In the genomic region with DNA sequence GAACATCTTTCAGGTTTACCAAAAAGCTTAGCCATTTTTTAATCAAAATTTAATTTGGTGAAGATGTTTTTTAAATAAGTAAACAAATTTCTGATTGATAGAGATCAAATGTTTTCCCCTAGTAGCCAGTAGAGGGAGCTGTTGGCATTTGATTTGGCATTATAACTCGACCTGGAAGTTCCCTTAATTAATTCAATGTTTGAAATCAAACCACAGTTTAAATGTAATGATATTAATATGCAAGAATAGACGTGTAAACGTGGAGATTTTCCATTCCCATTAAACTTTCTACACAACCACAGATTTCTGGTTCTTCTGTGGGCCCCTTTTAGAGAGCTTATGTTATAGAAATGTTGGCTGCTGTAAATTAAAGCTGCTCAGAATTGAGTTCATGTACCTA, we compare ENCODE assay signal across 9 cellular contexts.
DNase-seq lines count a peak whose midpoint lies in the region; FAIRE-seq and TF ChIP-seq lines count a peak whose summit lies in the region.
"Had no signal": no experiment of that assay in that cellular context is flagged by ENCODE, and none has a peak within 500 bp of the region (broad histone marks: within the 10 kb centered on the region; RNA-seq: fewer than 3 reads in every experiment).

No MANE protein-coding gene starts in this region.

- DNase-seq in ACHN (peak; percentile 44), GM12891 (ENCODE audit: insufficient read length, low spot score) (peak; percentile 4), NCI-H2227 (lab: John Stamatoyannopoulos, UW; ENCODE audit: unreplicated experiment) (peak; percentile 34), keratinocyte (ENCODE audit: low read depth, low spot score) (no peak), urothelium cell line (ENCODE audit: low spot score) (peak; percentile 13)
- DNase-seq in activated T-helper 1 cell treated with anti-CD3 and anti-CD28 coated beads, Interleukin-12 subunit alpha, Interleukin-12 subunit beta, Interleukin-2, Interleukin-4 antibody, amounts not matched to agents 30 ng/mL and 10 ng/mL and 1 ng/mL, durations not matched to agents 14 hours and 24 hours and 36 hours (ENCODE audit: low spot score) = no peak
- no peak for DNase-seq in activated CD4-positive, CD25-positive, alpha-beta regulatory T cell treated with anti-CD3 and anti-CD28 coated beads, Interleukin-2, amount 50 U/mL, for 72 hours

- H3K4me3 Mint-ChIP-seq in brain = peak overlapping the region in 3 of 5 experiments; percentile 28 to 59 (median 56)
- no peak overlapping the region for H3K4me3 Mint-ChIP-seq in activated T-helper 1 cell treated with anti-CD3 and anti-CD28 coated beads, Interleukin-12 subunit alpha, Interleukin-12 subunit beta, Interleukin-2, Interleukin-4 antibody, amounts not matched to agents 30 ng/mL and 10 ng/mL and 1 ng/mL, durations not matched to agents 14 hours and 24 hours and 36 hours
- H3K4me3 Mint-ChIP-seq: stimulated activated naive CD8-positive, alpha-beta T cell treated with anti-CD3 and anti-CD28 coated beads, Interleukin-15, Interleukin-2, amounts not matched to agents 100 ng/mL and 50 ng/mL, for 24 hours had no signal

- no peaks in the 10 kb centered on the region for H3K9me1 ChIP-seq in keratinocyte (ENCODE audit: control insufficient read depth, extremely low read depth, insufficient read depth, low read length)

- H3K36me3 ChIP-seq in keratinocyte (ENCODE audit: control insufficient read depth in 2 of 2, extremely low read depth in 1 of 2, insufficient read depth in 2 of 2, low read length in 2 of 2) = no peaks in the 10 kb centered on the region

- peaks cover 7% of the 10 kb centered on the region for H3K4me1 ChIP-seq in keratinocyte (ENCODE audit: control insufficient read depth, extremely low read depth, insufficient read depth, low read length)

- in situ Hi-C loops in ACHN (cut with HindIII; ENCODE audit: low pct_ligation_motif_present, low pct_unique_long_range_greater_than_20kb, low sequenced_read_pairs) = no loop called here

- H3K27ac Mint-ChIP-seq in brain = peak overlapping the region in 4 of 5 experiments; percentile 20 to 90 (median 65)
- H3K27ac Mint-ChIP-seq in activated T-helper 1 cell treated with anti-CD3 and anti-CD28 coated beads, Interleukin-12 subunit alpha, Interleukin-12 subunit beta, Interleukin-2, Interleukin-4 antibody, amounts not matched to agents 30 ng/mL and 10 ng/mL and 1 ng/mL, durations not matched to agents 14 hours and 24 hours and 36 hours = no peak overlapping the region
- H3K27ac Mint-ChIP-seq: stimulated activated naive CD8-positive, alpha-beta T cell treated with anti-CD3 and anti-CD28 coated beads, Interleukin-15, Interleukin-2, amounts not matched to agents 100 ng/mL and 50 ng/mL, for 24 hours had no signal

- H3K4me2 ChIP-seq in keratinocyte (ENCODE audit: control insufficient read depth, extremely low read depth, insufficient read depth, low read depth, low read length) = peak overlapping the region; percentile 58

- no peaks in the 10 kb centered on the region for H3K27me3 ChIP-seq in keratinocyte (ENCODE audit: control insufficient read depth, extremely low read depth, insufficient read depth, low read length)

- H3K4me1 Mint-ChIP-seq in brain = peaks cover 51% of the 10 kb centered on the region
- no peaks in the 10 kb centered on the region for H3K4me1 Mint-ChIP-seq in activated T-helper 1 cell treated with anti-CD3 and anti-CD28 coated beads, Interleukin-12 subunit alpha, Interleukin-12 subunit beta, Interleukin-2, Interleukin-4 antibody, amounts not matched to agents 30 ng/mL and 10 ng/mL and 1 ng/mL, durations not matched to agents 14 hours and 24 hours and 36 hours (ENCODE audit: low read depth)

- no peak for TF ChIP-seq POLR2A in GM12891 (IDR thresholded peaks at IDR 0.05; ENCODE audit: low read depth, low read length)

- intact Hi-C loops in activated T-helper 1 cell treated with anti-CD3 and anti-CD28 coated beads, Interleukin-12 subunit alpha, Interleukin-12 subunit beta, Interleukin-2, Interleukin-4 antibody, amounts not matched to agents 30 ng/mL and 10 ng/mL and 1 ng/mL, durations not matched to agents 14 hours and 24 hours and 36 hours (cut with micrococcal nuclease) = loop anchor here (1.0 to 5.0 kb wide), 2 partner anchors 1001 to 1340 kb away; no protein-coding TSS in a partner anchor

- no peaks in the 10 kb centered on the region for H3K9me3 Mint-ChIP-seq in brain
- no peaks in the 10 kb centered on the region for H3K9me3 Mint-ChIP-seq in activated T-helper 1 cell treated with anti-CD3 and anti-CD28 coated beads, Interleukin-12 subunit alpha, Interleukin-12 subunit beta, Interleukin-2, Interleukin-4 antibody, amounts not matched to agents 30 ng/mL and 10 ng/mL and 1 ng/mL, durations not matched to agents 14 hours and 24 hours and 36 hours
- H3K9me3 Mint-ChIP-seq: stimulated activated naive CD8-positive, alpha-beta T cell treated with anti-CD3 and anti-CD28 coated beads, Interleukin-15, Interleukin-2, amounts not matched to agents 100 ng/mL and 50 ng/mL, for 24 hours had no signal

- dilution Hi-C loops in keratinocyte (cut with MboI; ENCODE audit: extremely low pct_ligation_motif_present, low sequenced_read_pairs) = no loop called here

- no peaks in the 10 kb centered on the region for H4K20me1 ChIP-seq in keratinocyte (ENCODE audit: control insufficient read depth, extremely low read depth, insufficient read depth, low read length)

- H3K9me3 ChIP-seq in keratinocyte (ENCODE audit: control insufficient read depth, low read depth, low read length) = no peaks in the 10 kb centered on the region

- H3K4me3 ChIP-seq in keratinocyte (ENCODE audit: control insufficient read depth in 2 of 3, extremely low read depth in 1 of 3, insufficient read depth in 2 of 3, low read depth in 1 of 3, low read length in 3 of 3) = peak overlapping the region in 1 of 3 experiments; percentile 44

- H3K79me2 ChIP-seq in keratinocyte (ENCODE audit: control insufficient read depth, insufficient read depth, low read length) = no peaks in the 10 kb centered on the region

- H2AFZ ChIP-seq in keratinocyte (ENCODE audit: control insufficient read depth, low read length) = peak overlapping the region; percentile 47

- TF ChIP-seq CTCF in brain (conservative IDR thresholded peaks at IDR 0.05) = peak; percentile 95 to 96
- TF ChIP-seq CTCF in keratinocyte (optimal IDR thresholded peaks at IDR 0.05 in 1 of 3, IDR thresholded peaks at IDR 0.05 in 1 of 3, conservative IDR thresholded peaks at IDR 0.05 in 1 of 3; ENCODE audit: extremely low read depth in 1 of 3, insufficient read depth in 2 of 3, low read length in 3 of 3) = peak in 2 of 3 experiments; percentile 40 to 49

- H3K9ac ChIP-seq in keratinocyte (ENCODE audit: control insufficient read depth, extremely low read depth, insufficient read depth, low read length) = no peak overlapping the region

- no peaks in the 10 kb centered on the region for H3K36me3 Mint-ChIP-seq in brain
- no peaks in the 10 kb centered on the region for H3K36me3 Mint-ChIP-seq in activated T-helper 1 cell treated with anti-CD3 and anti-CD28 coated beads, Interleukin-12 subunit alpha, Interleukin-12 subunit beta, Interleukin-2, Interleukin-4 antibody, amounts not matched to agents 30 ng/mL and 10 ng/mL and 1 ng/mL, durations not matched to agents 14 hours and 24 hours and 36 hours (ENCODE audit: low read depth)

- H3K27me3 Mint-ChIP-seq in brain = peaks cover 3% of the 10 kb centered on the region
- H3K27me3 Mint-ChIP-seq in activated T-helper 1 cell treated with anti-CD3 and anti-CD28 coated beads, Interleukin-12 subunit alpha, Interleukin-12 subunit beta, Interleukin-2, Interleukin-4 antibody, amounts not matched to agents 30 ng/mL and 10 ng/mL and 1 ng/mL, durations not matched to agents 14 hours and 24 hours and 36 hours (ENCODE audit: insufficient read depth) = no peaks in the 10 kb centered on the region
- H3K27me3 Mint-ChIP-seq: stimulated activated naive CD8-positive, alpha-beta T cell treated with anti-CD3 and anti-CD28 coated beads, Interleukin-15, Interleukin-2, amounts not matched to agents 100 ng/mL and 50 ng/mL, for 24 hours had no signal

- H3K27ac ChIP-seq in keratinocyte (ENCODE audit: control insufficient read depth, insufficient read depth, low read length) = no peak overlapping the region

- no peak for FAIRE-seq in GM12891 (lab: Jason Lieb, UNC)
- peak; percentile 48 for FAIRE-seq in keratinocyte (lab: Jason Lieb, UNC)
- FAIRE-seq in urothelium cell line (lab: Jason Lieb, UNC) = no peak

TF ChIP-seq in GM12891, 5 proteins besides CTCF, POLR2A, EP300 and RAD21:
- TF ChIP-seq PAX5 (IDR thresholded peaks at IDR 0.05; ENCODE audit: insufficient read depth, low read length, severe bottlenecking) (no peak), POLR2AphosphoS5 (IDR thresholded peaks at IDR 0.05; ENCODE audit: low read depth, low read length) (no peak), POU2F2 (IDR thresholded peaks at IDR 0.05; ENCODE audit: low read depth, low read length) (no peak), SPI1 (IDR thresholded peaks at IDR 0.05; ENCODE audit: low read depth, low read length) (no peak), TAF1 (IDR thresholded peaks at IDR 0.05; ENCODE audit: low read depth, low read length) (no peak)
TF ChIP-seq in GM12891: peak in this region for 0.

Comparison
In these comparisons a context has a peak if more than half of its experiments do, and no peak if none do; other contexts are left out.
1. DNase-seq: peak in ACHN (single experiment), GM12891 (single experiment), NCI-H2227 (single experiment) and urothelium cell line (single experiment); none in keratinocyte (single experiment), activated T-helper 1 cell treated with anti-CD3 and anti-CD28 coated beads, Interleukin-12 subunit alpha, Interleukin-12 subunit beta, Interleukin-2, Interleukin-4 antibody, amounts not matched to agents 30 ng/mL and 10 ng/mL and 1 ng/mL, durations not matched to agents 14 hours and 24 hours and 36 hours (single experiment) and activated CD4-positive, CD25-positive, alpha-beta regulatory T cell treated with anti-CD3 and anti-CD28 coated beads, Interleukin-2, amount 50 U/mL, for 72 hours (single experiment).